ENCODE assay signal across 2 cellular contexts in genomic region chr6:74588094-74588493, GRCh38.
TF ChIP-seq lines count a peak whose summit lies in the region.

No MANE protein-coding gene starts in this region.

TF ChIP-seq in IMR-90, 13 proteins besides CTCF, POLR2A, EP300 and RAD21:
- TF ChIP-seq NFE2L2 (IDR thresholded peaks at IDR 0.05; ENCODE audit: low read depth, low read length) (no peak), MAFK (IDR thresholded peaks at IDR 0.05; ENCODE audit: low read depth, low read length) (no peak), CEBPB (IDR thresholded peaks at IDR 0.05; ENCODE audit: low read depth, low read length) (no peak), RFX5 (IDR thresholded peaks at IDR 0.05; ENCODE audit: low read depth, low read length) (no peak), MAZ (IDR thresholded peaks at IDR 0.05; ENCODE audit: borderline replicate concordance, low read depth, low read length) (no peak), RCOR1 (IDR thresholded peaks at IDR 0.05; ENCODE audit: insufficient replicate concordance, low read length) (no peak), MXI1 (IDR thresholded peaks at IDR 0.05; ENCODE audit: borderline replicate concordance, low read depth, low read length) (no peak), BHLHE40 (IDR thresholded peaks at IDR 0.05; ENCODE audit: low read depth, low read length) (no peak), FOS (IDR thresholded peaks at IDR 0.05; ENCODE audit: low read depth, low read length) (no peak), CHD1 (IDR thresholded peaks at IDR 0.05; ENCODE audit: low read depth, low read length) (no peak), USF2 (IDR thresholded peaks at IDR 0.05; ENCODE audit: low read depth, low read length) (no peak), SMC3 (IDR thresholded peaks at IDR 0.05; ENCODE audit: low read depth, low read length) (no peak)
- TF ChIP-seq, protein P1, sequence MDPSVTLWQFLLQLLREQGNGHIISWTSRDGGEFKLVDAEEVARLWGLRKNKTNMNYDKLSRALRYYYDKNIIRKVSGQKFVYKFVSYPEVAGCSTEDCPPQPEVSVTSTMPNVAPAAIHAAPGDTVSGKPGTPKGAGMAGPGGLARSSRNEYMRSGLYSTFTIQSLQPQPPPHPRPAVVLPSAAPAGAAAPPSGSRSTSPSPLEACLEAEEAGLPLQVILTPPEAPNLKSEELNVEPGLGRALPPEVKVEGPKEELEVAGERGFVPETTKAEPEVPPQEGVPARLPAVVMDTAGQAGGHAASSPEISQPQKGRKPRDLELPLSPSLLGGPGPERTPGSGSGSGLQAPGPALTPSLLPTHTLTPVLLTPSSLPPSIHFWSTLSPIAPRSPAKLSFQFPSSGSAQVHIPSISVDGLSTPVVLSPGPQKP (IDR thresholded peaks at IDR 0.05; ENCODE audit: borderline replicate concordance, low read depth, low read length), result no peak

TF ChIP-seq in H1, 55 proteins besides CTCF, POLR2A, EP300 and RAD21:
- TF ChIP-seq TAF1 (IDR thresholded peaks at IDR 0.05; ENCODE audit: low read depth, low read length), result no peak
- no peak for TF ChIP-seq ASH2L (IDR thresholded peaks at IDR 0.05; ENCODE audit: low read length)
- no peak for TF ChIP-seq TAF7 (optimal IDR thresholded peaks at IDR 0.05; ENCODE audit: borderline replicate concordance, low read depth, low read length)
- TF ChIP-seq MAFK (IDR thresholded peaks at IDR 0.05; ENCODE audit: low read depth, low read length), result no peak
- no peak for TF ChIP-seq CBX8 (IDR thresholded peaks at IDR 0.05; ENCODE audit: borderline replicate concordance, low read depth, low read length)
- TF ChIP-seq HDAC2 (IDR thresholded peaks at IDR 0.05; ENCODE audit: borderline replicate concordance in 1 of 2, low read depth in 2 of 2, low read length in 2 of 2), result no peak
- TF ChIP-seq CBX5 (IDR thresholded peaks at IDR 0.05; ENCODE audit: low read depth, low read length), result no peak
- TF ChIP-seq TCF12 (IDR thresholded peaks at IDR 0.05; ENCODE audit: low read depth, low read length), result no peak
- no peak for TF ChIP-seq RBBP5 (IDR thresholded peaks at IDR 0.05; ENCODE audit: borderline replicate concordance, low read depth, low read length)
- no peak for TF ChIP-seq CHD1 (IDR thresholded peaks at IDR 0.05; ENCODE audit: low read depth, low read length)
- TF ChIP-seq RNF2 (IDR thresholded peaks at IDR 0.05; ENCODE audit: borderline replicate concordance, low read depth, low read length, missing control alignments, poor library complexity, severe bottlenecking), result no peak
- no peak for TF ChIP-seq RFX5 (IDR thresholded peaks at IDR 0.05; ENCODE audit: borderline replicate concordance, low read depth, low read length)
- no peak for TF ChIP-seq CREB1 (IDR thresholded peaks at IDR 0.05)
- no peak for TF ChIP-seq USF2 (IDR thresholded peaks at IDR 0.05; ENCODE audit: low read length)
- TF ChIP-seq CTBP2 (IDR thresholded peaks at IDR 0.05; ENCODE audit: borderline replicate concordance, insufficient read depth, insufficient read length, low read length), result no peak
- TF ChIP-seq SRF (IDR thresholded peaks at IDR 0.05; ENCODE audit: low read depth, low read length), result no peak
- TF ChIP-seq FOSL1 (IDR thresholded peaks at IDR 0.05; ENCODE audit: insufficient read depth, low read depth, low read length), result no peak
- TF ChIP-seq EGR1 (IDR thresholded peaks at IDR 0.05; ENCODE audit: borderline replicate concordance, low read depth, low read length), result no peak
TF ChIP-seq in H1: peak in this region for 0.
